Comparison of ENCODE assay signal across 22 cellular contexts in genomic region chr15:87420017-87420416, GRCh38.
DNase-seq lines count a peak whose midpoint lies in the region; ATAC-seq and TF ChIP-seq lines count a peak whose summit lies in the region.
"Had no signal": no experiment of that assay in that cellular context is flagged by ENCODE, and none has a peak within 500 bp of the region (broad histone marks: within the 10 kb centered on the region; RNA-seq: fewer than 3 reads in every experiment).

No MANE protein-coding gene starts in this region.

- H3K27me3 ChIP-seq in BE2C = no peaks in the 10 kb centered on the region
- no peaks in the 10 kb centered on the region for H3K27me3 ChIP-seq in gastroesophageal sphincter
- H3K27me3 ChIP-seq: BLaER1 had no signal

- H3K27ac ChIP-seq in gastroesophageal sphincter = no peak overlapping the region
- H3K27ac ChIP-seq: 22Rv1, A549, BLaER1 had no signal

- ATAC-seq in HG02884 (IDR thresholded peaks at IDR 0.05; ENCODE audit: unreplicated experiment) = no peak
- no peak for ATAC-seq in gastroesophageal sphincter
- no peak for ATAC-seq in GM18861 (IDR thresholded peaks at IDR 0.05; ENCODE audit: unreplicated experiment)
- ATAC-seq: A549, GM12878 had no signal

- no peaks in the 10 kb centered on the region for H3K9me3 ChIP-seq in BE2C
- no peaks in the 10 kb centered on the region for H3K9me3 ChIP-seq in gastroesophageal sphincter
- H3K9me3 ChIP-seq: BLaER1 had no signal

- 50 to 67% methylated on average over 2 of the region's 2 CpGs for WGBS in gastroesophageal sphincter (ENCODE audit: low coverage in 1 of 2), 2 donors

- peak; percentile 44 for DNase-seq in NCI-H82 (lab: John Stamatoyannopoulos, UW)
- no peak for DNase-seq in NCI-H82 treated with DMSO at 0.1 percent for 48 hours (lab: John Stamatoyannopoulos, UW; ENCODE audit: unreplicated experiment)
- peak; percentile 68 for DNase-seq in BE2C
- DNase-seq in RPMI7951 (ENCODE audit: low read depth) = peak; percentile 20
- peak; percentile 55 for DNase-seq in islet precursor cell
- DNase-seq: AML-193; C1 segment of cervical spinal cord; CD4-positive, alpha-beta memory T cell; CD4-positive, CD25-positive, alpha-beta regulatory T cell; CD8-positive, alpha-beta memory T cell; COR-L47; DMS 273 treated with DMSO at 0.1 percent for 48 hours; DMS153; DMS53; DMS79 had no signal

- TF ChIP-seq POLR2A in gastroesophageal sphincter (IDR thresholded peaks at IDR 0.05) = no peak

- no peak for TF ChIP-seq CTCF in BE2C (IDR thresholded peaks at IDR 0.05; ENCODE audit: low read depth, low read length)
- TF ChIP-seq CTCF in gastroesophageal sphincter (IDR thresholded peaks at IDR 0.05) = no peak

- H3K4me3 ChIP-seq in BE2C (ENCODE audit: low read depth, low read length) (no peak overlapping the region; the same call in 1 of the 2 replicates), gastroesophageal sphincter (no peak overlapping the region)
- H3K4me3 ChIP-seq: A549, BLaER1, GM12878 had no signal

- H3K4me1 ChIP-seq in BE2C (peaks cover 35% of the 10 kb centered on the region), gastroesophageal sphincter (no peaks in the 10 kb centered on the region)
- H3K4me1 ChIP-seq: A549, BLaER1 had no signal

- H3K36me3 ChIP-seq in BE2C (no peaks in the 10 kb centered on the region; the same call in 1 of the 2 replicates), gastroesophageal sphincter (no peaks in the 10 kb centered on the region)
- H3K36me3 ChIP-seq: BLaER1 had no signal

- no peak for TF ChIP-seq EP300 in gastroesophageal sphincter (IDR thresholded peaks at IDR 0.05)
